1 cellular context compared by ENCODE assay signal in the genomic region with DNA sequence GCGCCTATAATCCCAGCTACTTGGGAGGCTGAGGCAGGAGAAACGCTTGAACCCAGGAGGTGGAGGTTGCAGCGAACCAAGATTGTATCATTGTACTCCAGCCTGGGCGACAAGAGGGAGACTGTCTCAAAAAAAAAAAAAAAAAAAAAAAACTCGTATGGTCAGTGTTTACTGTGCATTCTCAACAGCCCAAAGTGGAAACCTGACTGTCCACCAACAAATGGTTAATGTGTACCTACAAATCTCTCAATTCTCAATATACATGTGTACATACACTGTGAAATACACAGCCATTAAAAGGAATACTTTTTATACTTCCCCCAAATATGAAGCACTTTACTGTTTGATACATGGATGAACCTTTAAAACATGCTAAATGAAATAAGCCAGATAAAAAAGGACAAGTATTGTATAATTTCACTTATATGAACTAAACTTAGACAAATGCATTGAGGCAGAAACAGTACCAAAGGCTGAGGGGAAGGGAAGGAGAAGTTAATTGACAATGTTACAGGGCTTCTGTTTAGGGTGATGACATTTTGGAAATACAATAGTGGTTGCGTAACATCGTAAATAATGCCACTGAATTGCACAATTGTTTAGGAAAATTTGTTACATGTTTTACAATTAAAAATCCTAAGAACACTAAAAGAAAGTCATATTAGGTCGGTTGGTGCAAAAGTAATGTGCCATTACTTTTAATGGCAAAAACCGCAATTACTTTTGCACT.
TF ChIP-seq lines count a peak whose summit lies in the region.

No MANE protein-coding gene starts in this region.

TF ChIP-seq in H1, 55 proteins besides CTCF, POLR2A, EP300 and RAD21:
- TF ChIP-seq CEBPB (IDR thresholded peaks at IDR 0.05; ENCODE audit: low read depth, low read length): peak; percentile 89
- no peak for TF ChIP-seq RNF2 (IDR thresholded peaks at IDR 0.05; ENCODE audit: borderline replicate concordance, low read depth, low read length, missing control alignments, poor library complexity, severe bottlenecking)
